In the genomic region with DNA sequence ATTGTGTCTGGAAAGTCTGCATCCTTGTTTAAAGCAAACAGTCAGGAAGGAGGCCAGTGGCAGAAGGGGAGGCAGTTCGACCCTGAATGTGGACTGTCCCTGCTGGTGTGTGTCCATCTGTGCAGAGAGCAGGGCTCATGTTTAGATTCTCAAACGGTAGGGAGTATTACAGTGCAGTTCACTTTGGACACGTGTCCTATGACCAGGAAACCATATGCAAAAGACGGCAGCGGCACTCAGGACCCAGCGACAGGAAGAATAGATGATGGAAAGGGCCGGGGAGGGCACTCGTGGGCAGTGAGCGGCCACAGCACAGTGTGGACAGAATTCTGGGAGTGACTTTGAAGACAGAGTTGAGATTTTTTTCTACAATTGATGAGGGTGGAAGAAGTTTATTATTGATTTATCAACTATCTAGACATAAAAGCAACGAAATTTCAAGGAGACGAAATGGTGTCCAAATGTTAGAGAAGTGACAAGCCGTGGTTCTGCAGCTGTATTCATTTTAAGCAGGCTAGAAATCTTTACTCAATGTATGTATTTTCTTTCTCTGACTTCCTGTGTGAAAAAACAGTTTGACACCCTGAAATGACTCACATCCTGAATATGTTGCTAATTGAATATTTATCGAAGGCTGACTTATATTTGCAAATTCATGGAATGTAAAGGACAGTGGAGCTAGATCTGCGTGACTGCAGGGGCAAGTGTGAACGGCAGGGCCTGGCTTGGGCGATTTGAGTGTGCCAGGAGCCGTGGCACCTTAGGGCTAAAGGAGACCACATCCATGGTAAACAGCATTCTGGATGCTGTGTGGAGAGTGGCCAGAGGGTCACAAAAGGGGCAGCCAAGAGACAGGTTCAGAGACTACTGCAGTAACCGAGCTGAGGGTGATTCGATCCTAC, we compare ENCODE assay signal across 8 cellular contexts.
DNase-seq lines count a peak whose midpoint lies in the region; ATAC-seq and FAIRE-seq lines count a peak whose summit lies in the region.

No MANE protein-coding gene starts in this region.

- ATAC-seq in GM21529 (IDR thresholded peaks at IDR 0.05; ENCODE audit: unreplicated experiment) (peak; percentile 91), naive B cell (ENCODE audit: low read depth in 2 of 2) (peak in 1 of 2 donors; percentile 42)

- FAIRE-seq in GM18507 (lab: Jason Lieb, UNC): peak; percentile 90
- FAIRE-seq in RCC 7860 (lab: Jason Lieb, UNC): no peak

- peak overlapping the region in 5 of 6 donors; percentile 26 to 76 (median 59) for H3K27ac Mint-ChIP-seq in naive B cell

- H3K9me3 Mint-ChIP-seq in naive B cell: peaks cover 0 to 8% (median 0%) of the 10 kb centered on the region in 7 donors

- H3K36me3 Mint-ChIP-seq in naive B cell: peaks cover 15 to 24% of the 10 kb centered on the region in 2 donors

- peak; percentile 29 for DNase-seq in GM18507 (ENCODE audit: extremely low spot score, insufficient read length, low read depth)
- peak; percentile 20 for DNase-seq in HS-5 (ENCODE audit: low read depth)
- peak; percentile 9 for DNase-seq in activated effector memory CD4-positive, alpha-beta T cell treated with Interleukin-2 at 50 U/mL for 16 hours
- no peak for DNase-seq in naive B cell
- DNase-seq in DMS 273 (lab: John Stamatoyannopoulos, UW; ENCODE audit: unreplicated experiment): no peak
- DNase-seq in NCI-H1436 treated with DMSO at 0.1 percent for 48 hours (lab: John Stamatoyannopoulos, UW): no peak
- DNase-seq in RCC 7860 (ENCODE audit: low spot score): no peak

- H3K4me1 Mint-ChIP-seq in naive B cell: peaks cover 0 to 11% (median 4%) of the 10 kb centered on the region in 3 donors

- H3K27me3 Mint-ChIP-seq in naive B cell: no peaks in the 10 kb centered on the region

- H3K4me3 Mint-ChIP-seq in naive B cell: peak overlapping the region in 3 of 8 donors; percentile 6 to 54 (median 24)

Comparison
In these comparisons a context has a peak if more than half of its experiments do, and no peak if none do; other contexts are left out.
1. DNase-seq: peak in GM18507 (single experiment), HS-5 (single experiment) and activated effector memory CD4-positive, alpha-beta T cell treated with Interleukin-2 at 50 U/mL for 16 hours (single experiment); none in naive B cell (single experiment), DMS 273 (single experiment), NCI-H1436 treated with DMSO at 0.1 percent for 48 hours (single experiment) and RCC 7860 (single experiment).